35 cellular contexts compared by ENCODE assay signal in the genomic region with DNA sequence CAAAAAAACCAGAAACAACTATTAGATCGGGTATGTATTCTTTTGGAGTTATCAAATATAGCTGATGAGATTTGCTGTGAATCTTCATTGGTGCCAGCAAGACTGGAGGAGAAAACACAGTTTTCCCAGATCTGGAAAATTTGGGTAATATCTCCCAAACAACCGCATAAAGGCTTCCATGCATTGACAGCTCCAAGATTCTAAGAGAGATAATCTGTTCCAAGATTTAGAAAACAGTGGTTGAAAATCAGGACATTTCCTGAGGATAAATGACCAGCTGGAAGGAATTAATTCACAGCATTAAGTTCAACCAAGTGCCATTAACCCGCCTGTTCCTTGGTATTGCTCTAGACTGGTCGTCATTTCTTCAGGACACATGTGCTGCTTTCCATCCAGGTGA.
"Had no signal": no experiment of that assay in that cellular context is flagged by ENCODE, and none has a peak within 500 bp of the region (broad histone marks: within the 10 kb centered on the region; RNA-seq: fewer than 3 reads in every experiment).

No MANE protein-coding gene starts in this region.

- H3K4me1 ChIP-seq: adrenal gland, body of pancreas, breast epithelium had no signal

- ATAC-seq: activated CD8-positive, alpha-beta T cell treated with anti-CD3 and anti-CD28 coated beads for 36 hours; activated naive CD4-positive, alpha-beta T cell treated with anti-CD3 and anti-CD28 coated beads, Interleukin-2, amount 50 U/mL, for 72 hours; activated T-cell treated with anti-CD3 and anti-CD28 coated beads, Interleukin-2, amount 50 U/mL, for 4 hours; activated T-cell treated with anti-CD3 and anti-CD28 coated beads, Interleukin-2, amount 50 U/mL, for 72 hours; activated T-helper 17 cell treated with anti-CD3 and anti-CD28 coated beads, Interleukin-2, amount 50 U/mL, for 72 hours; body of pancreas had no signal

- DNase-seq: activated B cell treated with CpG ODN at 0.5 μM for 24 hours; activated CD4-positive, alpha-beta memory T cell treated with anti-CD3 and anti-CD28 coated beads for 36 hours; activated CD4-positive, alpha-beta T cell treated with anti-CD3 and anti-CD28 coated beads for 4 hours; activated CD4-positive, alpha-beta T cell treated with anti-CD3 and anti-CD28 coated beads, Interleukin-2, amount 10 ng/mL, durations not matched to agents 24 days and 14 days; activated CD4-positive, alpha-beta T cell treated with anti-CD3 and anti-CD28 coated beads, Interleukin-2, amount 50 U/mL, for 1 hour; activated CD4-positive, alpha-beta T cell treated with anti-CD3 and anti-CD28 coated beads, Interleukin-2, amount 50 U/mL, for 4 hours; activated CD4-positive, CD25-positive, alpha-beta regulatory T cell treated with anti-CD3 and anti-CD28 coated beads, Interleukin-2, amount 50 U/mL, for 72 hours; activated CD8-positive, alpha-beta memory T cell treated with anti-CD3 and anti-CD28 coated beads, Interleukin-2, amount 50 U/mL, for 4 hours; activated CD8-positive, alpha-beta T cell treated with anti-CD3 and anti-CD28 coated beads for 36 hours; activated effector memory CD4-positive, alpha-beta T cell treated with anti-CD3 and anti-CD28 coated beads, Interleukin-2, amount 50 U/mL, for 16 hours; activated gamma-delta T cell treated with Interleukin-2 at 50 U/mL for 16 hours; activated naive CD4-positive, alpha-beta T cell; activated naive CD4-positive, alpha-beta T cell treated with anti-CD3 and anti-CD28 coated beads for 36 hours; activated naive CD4-positive, alpha-beta T cell treated with anti-CD3 and anti-CD28 coated beads, Interleukin-2, amount 50 U/mL, for 16 hours; activated naive CD8-positive, alpha-beta T cell treated with anti-CD3 and anti-CD28 coated beads for 36 hours; activated T-cell treated with anti-CD3 and anti-CD28 coated beads for 4 hours; activated T-cell treated with anti-CD3 and anti-CD28 coated beads, Interleukin-2, amount 50 U/mL, for 1 hour; activated T-cell treated with anti-CD3 and anti-CD28 coated beads, Interleukin-2, amount 50 U/mL, for 4 hours; activated T-cell treated with anti-CD3 and anti-CD28 coated beads, Interleukin-2, amount 50 U/mL, for 72 hours; adrenal gland; amniotic stem cell; aorta; body of pancreas; brain microvascular endothelial cell; caudate nucleus; cerebellar nuclear complex; T-helper 1 cell; T-helper 2 cell; T-helper 9 cell had no signal

- FAIRE-seq: astrocyte, TTC549 had no signal

- H3K27me3 ChIP-seq: adrenal gland, body of pancreas, brain microvascular endothelial cell, breast epithelium had no signal

- H3K9me3 ChIP-seq: adrenal gland, body of pancreas, breast epithelium had no signal

- H3K36me3 ChIP-seq: adrenal gland, brain microvascular endothelial cell, breast epithelium had no signal

- H3K27ac ChIP-seq: adrenal gland, body of pancreas, brain microvascular endothelial cell, breast epithelium, VCaP had no signal

- H3K4me3 ChIP-seq: adrenal gland, body of pancreas, breast epithelium had no signal
